ENCODE assay signal across 1 cellular context in genomic region chr1:59237905-59238304, GRCh38.
TF ChIP-seq lines count a peak whose summit lies in the region.

No MANE protein-coding gene starts in this region.

TF ChIP-seq in GM23338, 12 proteins besides CTCF, POLR2A, EP300 and RAD21 (continued from another document):
- TF ChIP-seq ZNF462 (CRISPR knock-in tag; IDR thresholded peaks at IDR 0.05), result no peak
